29 cellular contexts compared by ENCODE assay signal in genomic region chr6:111185954-111186353, GRCh38.
"Had no signal": no experiment of that assay in that cellular context is flagged by ENCODE, and none has a peak within 500 bp of the region (broad histone marks: within the 10 kb centered on the region; RNA-seq: fewer than 3 reads in every experiment).

No MANE protein-coding gene starts in this region.

- H3K4me1 ChIP-seq: right atrium auricular region, thyroid gland, upper lobe of left lung, vagina had no signal

- ATAC-seq: activated naive CD4-positive, alpha-beta T cell treated with anti-CD3 and anti-CD28 coated beads, Interleukin-2, amount 50 U/mL, for 72 hours; activated T-cell treated with anti-CD3 and anti-CD28 coated beads, Interleukin-2, amount 50 U/mL, for 72 hours; gastrocnemius medialis; mucosa of descending colon; natural killer cell treated with Interleukin-12 subunit alpha and Interleukin-12 subunit beta and Interleukin-15 and Interleukin-18, amount 100 ng/mL, for 72 hours; stimulated activated memory B cell treated with anti-CD40 and anti-IgM and Interleukin-4, amounts not matched to agents 10 μg/mL and 1 μg/mL and 100 μg/mL, for 72 hours; stimulated activated naive CD8-positive, alpha-beta T cell treated with anti-CD3 and anti-CD28 coated beads, Interleukin-15, amount 100 ng/mL, for 72 hours had no signal

- H3K4me3 ChIP-seq: gastrocnemius medialis, left ventricle myocardium inferior, lung, mucosa of descending colon, right atrium auricular region, smooth muscle cell, thyroid gland, upper lobe of left lung, vagina had no signal

- H3K4me2 ChIP-seq: smooth muscle cell had no signal

- H3K27ac ChIP-seq: epithelial cell of prostate, gastrocnemius medialis, right atrium auricular region, thyroid gland, upper lobe of left lung, vagina had no signal

- DNase-seq: activated CD4-positive, alpha-beta T cell treated with anti-CD3 and anti-CD28 coated beads for 4 hours; activated CD4-positive, alpha-beta T cell treated with anti-CD3 and anti-CD28 coated beads, Interleukin-2, amount 50 U/mL, for 4 hours; activated CD4-positive, CD25-positive, alpha-beta regulatory T cell; activated naive CD4-positive, alpha-beta T cell; activated T-cell treated with anti-CD3 and anti-CD28 coated beads for 4 hours; activated T-cell treated with anti-CD3 and anti-CD28 coated beads, Interleukin-2, amount 50 U/mL, for 72 hours; dermis blood vessel endothelial cell; effector CD4-positive, alpha-beta T cell; gastrocnemius medialis; glutamatergic neuron; islet precursor cell; left ventricle myocardium inferior; mucosa of descending colon; stimulated activated CD4-positive, alpha-beta T cell treated with anti-CD3 and anti-CD28 coated beads, Interleukin-1b, Interleukin-23, amount 100 ng/mL, for 48 hours; stimulated activated CD4-positive, alpha-beta T cell treated with anti-CD3 and anti-CD28 coated beads, Interleukin-4, amount 100 ng/mL, for 4 hours; stimulated activated CD8-positive, alpha-beta memory T cell treated with anti-CD3 and anti-CD28 coated beads, Interleukin-4, amount 100 ng/mL, for 48 hours; stimulated activated naive CD8-positive, alpha-beta T cell treated with anti-CD3 and anti-CD28 coated beads, Interleukin-15, amount 100 ng/mL, for 72 hours; thyroid gland; upper lobe of left lung had no signal

- H3K9me3 ChIP-seq: gastrocnemius medialis, left ventricle myocardium inferior, mucosa of descending colon, right atrium auricular region, thyroid gland, upper lobe of left lung, vagina had no signal

- FAIRE-seq: colon, endometrium had no signal

- H3K36me3 ChIP-seq: left ventricle myocardium inferior, right atrium auricular region, thyroid gland, upper lobe of left lung, vagina had no signal

- H3K27me3 ChIP-seq: gastrocnemius medialis, right atrium auricular region, thyroid gland, upper lobe of left lung, vagina had no signal
